Comparison of ENCODE assay signal across 17 cellular contexts in genomic region chr7:24407965-24408364, GRCh38.
DNase-seq lines count a peak whose midpoint lies in the region; ATAC-seq and TF ChIP-seq lines count a peak whose summit lies in the region.
"Had no signal": no experiment of that assay in that cellular context is flagged by ENCODE, and none has a peak within 500 bp of the region (broad histone marks: within the 10 kb centered on the region; RNA-seq: fewer than 3 reads in every experiment).

No MANE protein-coding gene starts in this region.

- no peaks in the 10 kb centered on the region for H3K79me2 ChIP-seq in mammary epithelial cell (ENCODE audit: insufficient read depth, low read length)

- H3K27me3 Mint-ChIP-seq in MCF 10A (ENCODE audit: insufficient read depth, unreplicated experiment) (no peaks in the 10 kb centered on the region), WTC11 (ENCODE audit: low read depth) (peaks cover 18% of the 10 kb centered on the region)

- no peak for TF ChIP-seq CTCF in mammary epithelial cell (conservative IDR thresholded peaks at IDR 0.05 in 1 of 2, IDR thresholded peaks at IDR 0.05 in 1 of 2; ENCODE audit: extremely low read depth in 1 of 2, insufficient read depth in 1 of 2, low read depth in 1 of 2, low read length in 2 of 2)
- TF ChIP-seq CTCF in MCF 10A (IDR thresholded peaks at IDR 0.05; ENCODE audit: unreplicated experiment) = no peak
- TF ChIP-seq CTCF in WTC11 (IDR thresholded peaks at IDR 0.05) = no peak

- CTCF ChIA-PET in mammary epithelial cell (lab: Charles Lee; ENCODE audit: low non-redundant PET) = no interaction called here
- CTCF ChIA-PET in MCF 10A (lab: Yijun Ruan, JAX) = interaction anchor here (0.6 kb wide), 1 partner anchor 673 kb away, joined by 4 read pairs; no protein-coding TSS in a partner anchor
- CTCF ChIA-PET in WTC11 (lab: Charles Lee) = interaction anchor here (1.0 to 5.9 kb wide), 2 partner anchors 15 to 89 kb away, joined by 4 to 43 read pairs; no protein-coding TSS in a partner anchor

- no peak overlapping the region for H3K4me3 ChIP-seq in mammary epithelial cell (replicated peaks in 1 of 3; ENCODE audit: insufficient read depth in 1 of 3, low read depth in 2 of 3, low read length in 3 of 3)
- H3K4me3 ChIP-seq: A549; BLaER1 treated with 17β-estradiol and CSF1 and Interleukin-3, amounts not matched to agents 10 nM and 100 nM had no signal

- H4K20me1 ChIP-seq in mammary epithelial cell (ENCODE audit: insufficient read depth, low read length) = no peaks in the 10 kb centered on the region
- H4K20me1 ChIP-seq: BLaER1 treated with 17β-estradiol and CSF1 and Interleukin-3, amounts not matched to agents 10 nM and 100 nM had no signal

- in situ Hi-C loops in mammary epithelial cell (cut with MboI; ENCODE audit: low sequenced_read_pairs in 2 of 2) = loop anchor here (10.0 kb wide), 1 partner anchor 257 kb away; no protein-coding TSS in a partner anchor

- POLR2A ChIA-PET in MCF 10A (lab: Yijun Ruan, JAX) = no interaction called here
- POLR2A ChIA-PET in WTC11 (lab: Charles Lee) = interaction anchor here (0.8 to 1.2 kb wide), 2 partner anchors 11 to 90 kb away, joined by 3 read pairs; no protein-coding TSS in a partner anchor

- H3K4me3 Mint-ChIP-seq in MCF 10A (ENCODE audit: unreplicated experiment) = no peak overlapping the region
- H3K4me3 Mint-ChIP-seq in WTC11 = no peak overlapping the region
- H3K4me3 Mint-ChIP-seq: B cell; CD4-positive, alpha-beta T cell; CD8-positive, alpha-beta T cell had no signal

- peaks cover 17% of the 10 kb centered on the region for H3K4me1 ChIP-seq in mammary epithelial cell (ENCODE audit: insufficient read depth, low read length)
- H3K4me1 ChIP-seq: A549 had no signal

- no peak overlapping the region for H3K27ac Mint-ChIP-seq in MCF 10A (ENCODE audit: low read depth, unreplicated experiment)
- H3K27ac Mint-ChIP-seq in WTC11 = peak overlapping the region; percentile 88
- H3K27ac Mint-ChIP-seq: B cell; CD4-positive, alpha-beta T cell; CD8-positive, alpha-beta T cell had no signal

- DNase-seq in mammary epithelial cell (no peak), MCF 10A (ENCODE audit: unreplicated experiment) (no peak), WTC11 (ENCODE audit: low spot score) (no peak), NCI-H1417 treated with DMSO at 0.1 percent for 48 hours (lab: John Stamatoyannopoulos, UW) (no peak)
- DNase-seq: AML-193; Caco-2; Calu3; CD4-positive, alpha-beta T cell; CD8-positive, alpha-beta T cell; DMS79 treated with DMSO at 0.1 percent for 48 hours; GF-D8 had no signal

- intact Hi-C loops in mammary epithelial cell (cut with micrococcal nuclease) (loop anchor here (5.0 kb wide), 1 partner anchor 164 kb away; the partner anchor contains the start of gene PALS2), MCF 10A (cut with micrococcal nuclease) (loop anchor here (5.0 kb wide), 1 partner anchor 169 kb away; no protein-coding TSS in a partner anchor)

- H3K4me2 ChIP-seq in mammary epithelial cell (ENCODE audit: insufficient read depth, low read depth, low read length) = no peak overlapping the region
- H3K4me2 ChIP-seq: A549; BLaER1 treated with 17β-estradiol and CSF1 and Interleukin-3, amounts not matched to agents 10 nM and 100 nM had no signal

- BruUV-seq in mammary epithelial cell (replicated peaks; lab: Mats Ljungman, UMichigan) (no TSS peak), MCF 10A (replicated peaks; lab: Mats Ljungman, UMichigan) (no TSS peak)

- WGBS in mammary epithelial cell (ENCODE audit: low coverage, missing lambda C conversion rate) = 94% methylated on average over 1 of the region's 1 CpG

- dilution Hi-C loops in mammary epithelial cell (cut with HindIII; ENCODE audit: low sequenced_read_pairs) = no loop called here

- H3K9me3 ChIP-seq in mammary epithelial cell (replicated peaks; ENCODE audit: insufficient read depth, low read length) = no peaks in the 10 kb centered on the region
- H3K9me3 ChIP-seq: A549, Caco-2 had no signal

- H3K4me1 Mint-ChIP-seq in MCF 10A (ENCODE audit: insufficient read depth, unreplicated experiment) (peaks cover 6% of the 10 kb centered on the region), WTC11 (peaks cover 73% of the 10 kb centered on the region)

- ATAC-seq in WTC11 = no peak
- ATAC-seq in GM18909 (IDR thresholded peaks at IDR 0.05; ENCODE audit: poor library complexity, unreplicated experiment) = no peak
- ATAC-seq: A549; CD8-positive, alpha-beta T cell had no signal

- H3K36me3 ChIP-seq in mammary epithelial cell (ENCODE audit: insufficient read depth, low read length) = no peaks in the 10 kb centered on the region
- H3K36me3 ChIP-seq: BLaER1 treated with 17β-estradiol and CSF1 and Interleukin-3, amounts not matched to agents 10 nM and 100 nM had no signal

- no peak overlapping the region for H3K27ac ChIP-seq in mammary epithelial cell (ENCODE audit: insufficient read depth, low read depth, low read length)
- H3K27ac ChIP-seq: 22Rv1; A549; BLaER1 treated with 17β-estradiol and CSF1 and Interleukin-3, amounts not matched to agents 10 nM and 100 nM; C4-2B had no signal

- H3K36me3 Mint-ChIP-seq in MCF 10A (ENCODE audit: insufficient read depth, unreplicated experiment) (no peaks in the 10 kb centered on the region), WTC11 (peaks cover 52% of the 10 kb centered on the region)
- H3K36me3 Mint-ChIP-seq: CD8-positive, alpha-beta T cell had no signal

- no peaks in the 10 kb centered on the region for H3K27me3 ChIP-seq in mammary epithelial cell (ENCODE audit: insufficient read depth, low read length)
- H3K27me3 ChIP-seq: BLaER1 treated with 17β-estradiol and CSF1 and Interleukin-3, amounts not matched to agents 10 nM and 100 nM had no signal

- H3K9me3 Mint-ChIP-seq in MCF 10A (ENCODE audit: unreplicated experiment) = no peaks in the 10 kb centered on the region
- H3K9me3 Mint-ChIP-seq in WTC11 = peaks cover 30% of the 10 kb centered on the region
- H3K9me3 Mint-ChIP-seq: CD4-positive, alpha-beta T cell; CD8-positive, alpha-beta T cell had no signal

- peak overlapping the region; percentile 23 for H2AFZ ChIP-seq in mammary epithelial cell (ENCODE audit: low read depth, low read length)

- H3K9ac ChIP-seq in mammary epithelial cell (ENCODE audit: insufficient read depth, low read length) = no peak overlapping the region
- H3K9ac ChIP-seq: BLaER1 treated with 17β-estradiol and CSF1 and Interleukin-3, amounts not matched to agents 10 nM and 100 nM had no signal

TF ChIP-seq in WTC11, 78 proteins besides CTCF, POLR2A, EP300 and RAD21 (continues in another document):
- TF ChIP-seq ZNF396 (CRISPR knock-in tag; IDR thresholded peaks at IDR 0.05; ENCODE audit: borderline replicate concordance) (no peak), NR3C1 (CRISPR knock-in tag; conservative IDR thresholded peaks at IDR 0.05; ENCODE audit: low read depth) (no peak), IRF1 (CRISPR knock-in tag; IDR thresholded peaks at IDR 0.05) (no peak), SOX15 (CRISPR knock-in tag; IDR thresholded peaks at IDR 0.05) (no peak), ZNF671 (CRISPR knock-in tag; IDR thresholded peaks at IDR 0.05) (peak; percentile 78), ZSCAN18 (CRISPR knock-in tag; IDR thresholded peaks at IDR 0.05) (no peak), TEAD1 (CRISPR knock-in tag; IDR thresholded peaks at IDR 0.05) (no peak), PRRX2 (CRISPR knock-in tag; IDR thresholded peaks at IDR 0.05) (no peak), SP1 (CRISPR knock-in tag; conservative IDR thresholded peaks at IDR 0.05) (no peak), ZNF512 (CRISPR knock-in tag; IDR thresholded peaks at IDR 0.05; ENCODE audit: borderline replicate concordance) (no peak), JAZF1 (CRISPR knock-in tag; IDR thresholded peaks at IDR 0.05) (no peak), ZNF317 (CRISPR knock-in tag; IDR thresholded peaks at IDR 0.05; ENCODE audit: borderline replicate concordance, low read depth) (no peak), ETV6 (CRISPR knock-in tag; IDR thresholded peaks at IDR 0.05) (no peak), ZNF138 (CRISPR knock-in tag; conservative IDR thresholded peaks at IDR 0.05) (no peak), NFATC4 (CRISPR knock-in tag; IDR thresholded peaks at IDR 0.05) (peak; percentile 58; the same call in 1 of the 2 replicates), TCF7 (CRISPR knock-in tag; IDR thresholded peaks at IDR 0.05; ENCODE audit: low read depth) (no peak), TEAD4 (CRISPR knock-in tag; IDR thresholded peaks at IDR 0.05) (no peak), MYBL2 (CRISPR knock-in tag; IDR thresholded peaks at IDR 0.05) (no peak), SMAD4 (CRISPR knock-in tag; IDR thresholded peaks at IDR 0.05) (no peak), CBFB (CRISPR knock-in tag; IDR thresholded peaks at IDR 0.05; ENCODE audit: low read depth) (no peak)
